In the genomic region with DNA sequence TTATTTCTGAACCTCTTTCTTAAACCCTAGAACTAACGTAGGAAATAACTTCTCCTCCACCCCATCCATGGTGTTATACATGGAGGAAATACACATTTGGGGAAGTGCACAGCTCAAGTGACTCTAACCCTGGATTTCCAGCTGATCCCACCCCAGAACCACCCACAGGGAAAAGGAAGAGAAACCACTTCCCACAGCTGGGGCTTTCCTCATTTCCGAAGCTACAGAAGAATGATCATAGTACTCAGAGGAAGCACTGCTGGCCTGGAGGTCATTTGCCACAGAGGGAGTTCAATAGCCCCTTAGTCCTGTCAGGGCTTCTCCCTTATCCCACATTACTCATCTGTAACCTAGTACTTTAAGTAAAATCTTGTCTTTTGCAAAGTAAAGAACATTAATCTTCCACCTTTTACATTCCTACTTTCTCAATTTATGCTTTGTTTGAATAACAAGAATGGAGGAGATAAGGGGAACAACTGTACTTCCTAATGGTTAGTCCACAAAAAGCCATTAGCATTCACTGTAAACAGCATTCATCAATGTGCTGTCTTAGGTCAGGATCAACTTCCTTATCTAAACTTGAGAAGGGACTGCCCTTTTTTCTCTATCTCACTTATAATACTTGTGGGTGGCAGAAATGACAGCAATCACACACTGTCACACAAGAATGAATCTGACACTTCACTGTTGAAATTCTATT, we compare ENCODE assay signal across 1 cellular context.
TF ChIP-seq lines count a peak whose summit lies in the region.

No MANE protein-coding gene starts in this region.

TF ChIP-seq in GM12878, 131 proteins besides CTCF, POLR2A, EP300 and RAD21 (continued from another document):
- TF ChIP-seq RELB (IDR thresholded peaks at IDR 0.05; ENCODE audit: low read depth) (peak; percentile 67; the same call in 1 of the 2 replicates), ETV6 (conservative IDR thresholded peaks at IDR 0.05 in 1 of 2, IDR thresholded peaks at IDR 0.05 in 1 of 2; ENCODE audit: borderline replicate concordance in 1 of 2, low read depth in 1 of 2) (peak in 1 of 2 experiments; percentile 24; a peak in 1 of 4 replicates), PKNOX1 (IDR thresholded peaks at IDR 0.05) (peak; percentile 83)
